8 cellular contexts compared by ENCODE assay signal in the genomic region with DNA sequence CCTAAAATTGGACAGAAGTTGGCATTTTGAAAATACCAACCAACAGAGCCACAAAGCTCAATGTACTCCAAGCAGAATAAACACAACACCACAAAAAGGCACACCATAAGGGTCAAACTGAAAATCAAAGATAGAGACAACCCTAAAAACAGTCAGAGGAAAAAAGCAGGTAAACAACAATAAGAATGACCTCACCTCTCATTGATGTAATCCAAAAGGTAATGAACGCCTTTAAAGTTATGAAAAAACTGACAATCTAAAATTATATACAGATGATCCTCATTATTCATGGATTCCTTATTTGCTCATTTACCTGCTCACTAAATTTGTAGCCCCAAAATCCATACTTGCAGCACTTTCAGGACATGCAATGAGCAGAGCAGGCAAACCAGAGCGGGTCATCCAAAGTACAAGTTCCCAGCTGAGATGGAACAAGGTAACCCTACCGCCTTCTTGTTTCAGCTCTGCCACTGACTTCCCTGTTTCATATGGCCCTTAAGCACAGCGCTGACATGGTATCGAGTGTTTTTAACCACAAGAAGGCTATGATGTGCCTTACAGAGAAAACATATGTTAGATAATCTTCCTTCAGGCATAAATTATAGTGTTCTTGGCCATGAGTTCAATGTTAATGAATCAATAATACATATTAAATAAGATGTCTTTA. TPM values are rescaled to one million over a fixed set of nuclear protein-coding genes. Genes with fewer than 3 reads are reported as not detected.
DNase-seq lines count a peak whose midpoint lies in the region; ATAC-seq and TF ChIP-seq lines count a peak whose summit lies in the region.
"Had no signal": no experiment of that assay in that cellular context is flagged by ENCODE, and none has a peak within 500 bp of the region (broad histone marks: within the 10 kb centered on the region; RNA-seq: fewer than 3 reads in every experiment).

No MANE protein-coding gene starts in this region.

- peak overlapping the region in 1 of 2 donors; percentile 26 for H3K27ac ChIP-seq in left lung

- peaks cover 0 to 79% of the 10 kb centered on the region in 2 donors for H3K4me1 ChIP-seq in left lung

- no peak for DNase-seq in left lung
- no peak for DNase-seq in SHP77 (lab: John Stamatoyannopoulos, UW)
- DNase-seq in anterior cingulate cortex (lab: John Stamatoyannopoulos, UW): no peak
- DNase-seq in SHP77 treated with DMSO at 0.1 percent for 48 hours (lab: John Stamatoyannopoulos, UW): no peak
- DNase-seq: effector CD8-positive, alpha-beta T cell had no signal

- no peak overlapping the region for H3K4me3 ChIP-seq in left lung

- intact Hi-C loops in left lung (cut with DNase I): no loop called here

- H3K27me3 ChIP-seq in left lung: no peaks in the 10 kb centered on the region

- H3K9me3 ChIP-seq in left lung: no peaks in the 10 kb centered on the region

- no peaks in the 10 kb centered on the region for H3K36me3 ChIP-seq in left lung

- ATAC-seq in GM18873 (IDR thresholded peaks at IDR 0.05; ENCODE audit: low FRiP score, unreplicated experiment) (peak; percentile 84), GM21786 (IDR thresholded peaks at IDR 0.05; ENCODE audit: unreplicated experiment) (peak; percentile 100), HG03575 (IDR thresholded peaks at IDR 0.05; ENCODE audit: extremely low read depth, insufficient number of reproducible peaks, low FRiP score, unreplicated experiment) (peak; percentile 77), left lung (peak; percentile 33)

- TF ChIP-seq CTCF in left lung (IDR thresholded peaks at IDR 0.05): no peak

RNA-seq across cellular contexts. Expression of gene RTN4, which starts 17.0 kb away (rescaled TPM):
- total RNA-seq in left lung: 100 to 1,000 TPM; 317 to 373 TPM

Comparison
In these comparisons a context has a peak if more than half of its experiments do, and no peak if none do; other contexts are left out.
1. ATAC-seq: peak in every context shown above with its lines; median percentile 100 in GM21786; 84 in GM18873; 77 in HG03575; 33 in left lung.